8 cellular contexts compared by ENCODE assay signal in genomic region chr11:113474362-113475159, GRCh38. TPM values are rescaled to one million over a fixed set of nuclear protein-coding genes. Genes with fewer than 3 reads are reported as not detected.
DNase-seq lines count a peak whose midpoint lies in the region; ATAC-seq and TF ChIP-seq lines count a peak whose summit lies in the region.

No MANE protein-coding gene starts in this region.

- no peak overlapping the region for H3K27ac ChIP-seq in SK-N-MC
- H3K27ac ChIP-seq in hepatocyte: no peak overlapping the region

- peaks cover 4% of the 10 kb centered on the region for H3K4me1 ChIP-seq in hepatocyte (ENCODE audit: insufficient read depth)

- no peaks in the 10 kb centered on the region for H3K36me3 ChIP-seq in SK-N-MC (ENCODE audit: insufficient read depth, low read length)
- H3K36me3 ChIP-seq in hepatocyte (replicated peaks; ENCODE audit: insufficient read depth, low read depth): no peaks in the 10 kb centered on the region

- H3K9ac ChIP-seq in SK-N-MC (ENCODE audit: insufficient read length): no peak overlapping the region

- no peak for ATAC-seq in HG03097 (IDR thresholded peaks at IDR 0.05; ENCODE audit: low FRiP score, unreplicated experiment)
- ATAC-seq in GM18502 (IDR thresholded peaks at IDR 0.05; ENCODE audit: poor library complexity, unreplicated experiment): no peak

- no peak overlapping the region for H2AFZ ChIP-seq in hepatocyte

- H3K79me2 ChIP-seq in hepatocyte: no peaks in the 10 kb centered on the region

- POLR2A ChIA-PET in AG04449 (lab: Yijun Ruan, JAX): no interaction called here

- DNase-seq in AG04449 (ENCODE audit: low read depth, low spot score) (peak; percentile 19), H4 (ENCODE audit: low spot score) (peak; percentile 65), SK-N-MC (ENCODE audit: low read depth, low spot score) (peak; percentile 47), anterior cingulate cortex (lab: John Stamatoyannopoulos, UW) (peak in 37 of 58 donors; percentile 3 to 61 (median 22)), hepatocyte (ENCODE audit: low spot score) (peak; percentile 92), retina (peak; percentile 90)

- 1% methylated on average over 65 of the region's 70 CpGs for WGBS in hepatocyte (ENCODE audit: low lambda C conversion rate, missing lambda C conversion rate)

- peaks cover 3% of the 10 kb centered on the region for H4K20me1 ChIP-seq in hepatocyte (ENCODE audit: insufficient read depth, poor library complexity, severe bottlenecking)

- H3K9me2 ChIP-seq in hepatocyte (replicated peaks; ENCODE audit: insufficient read depth): no peaks in the 10 kb centered on the region

- TF ChIP-seq CTCF in AG04449 (IDR thresholded peaks at IDR 0.05; ENCODE audit: insufficient read depth, low read length, missing control alignments) (no peak), hepatocyte (IDR thresholded peaks at IDR 0.05; ENCODE audit: poor library complexity) (no peak)

- H3K9me3 ChIP-seq in SK-N-MC (ENCODE audit: low read depth, low read length) (no peaks in the 10 kb centered on the region), hepatocyte (ENCODE audit: low read depth) (no peaks in the 10 kb centered on the region)

- peaks cover 63% of the 10 kb centered on the region for H3K27me3 ChIP-seq in hepatocyte

- CTCF ChIA-PET in AG04449 (lab: Yijun Ruan, JAX): no interaction called here

- H3K4me2 ChIP-seq in hepatocyte: peak overlapping the region; percentile 84

- no peak overlapping the region for H3K4me3 ChIP-seq in AG04449 (ENCODE audit: low read depth, low read length)
- no peak overlapping the region for H3K4me3 ChIP-seq in SK-N-MC
- H3K4me3 ChIP-seq in hepatocyte: peak overlapping the region; percentile 13

RNA-seq across cellular contexts. Expression of gene DRD2, which starts 0.6 kb away (rescaled TPM):
- 0.55 and 1.6 TPM in 2 replicates for total RNA-seq in H4 (2014; rRNA removed; shearing (Covaris generic))
- total RNA-seq in hepatocyte: 0.67 and 1.8 TPM in 2 replicates
- 0.59 and 1.2 TPM in 2 replicates for polyA plus RNA-seq in hepatocyte

Comparison
In these comparisons a context has a peak if more than half of its experiments do, and no peak if none do; other contexts are left out.
1. DNase-seq: peak in every context shown above with its lines; median percentile 92 in hepatocyte; 90 in retina; 65 in H4; 47 in SK-N-MC; 22 in anterior cingulate cortex; 19 in AG04449.